1 cellular context compared by ENCODE assay signal in the genomic region with DNA sequence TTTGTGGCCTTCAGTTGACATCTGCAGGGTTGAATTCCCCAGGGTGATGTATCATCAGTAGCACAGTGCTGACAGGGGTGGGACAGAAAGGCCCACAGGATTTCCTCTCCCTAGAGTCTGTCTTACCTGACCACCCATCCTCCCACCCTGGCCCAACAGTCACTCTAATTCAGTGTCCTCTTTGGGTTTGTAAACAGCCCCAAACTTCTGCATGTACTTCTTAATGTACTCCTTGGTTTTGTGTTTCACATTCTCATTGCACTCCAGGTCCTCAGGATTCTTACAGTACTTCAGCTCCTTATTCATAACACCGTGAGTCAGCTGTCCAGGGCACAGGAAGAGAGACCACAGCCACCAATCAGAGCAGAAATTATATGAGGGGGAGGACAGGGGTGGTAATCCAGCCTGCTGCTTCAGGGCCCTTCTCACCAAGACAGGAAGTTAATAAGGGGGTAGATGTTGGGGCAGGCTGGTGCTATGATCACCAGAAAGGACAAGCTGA.
TF ChIP-seq lines count a peak whose summit lies in the region.

No MANE protein-coding gene starts in this region.

TF ChIP-seq in WTC11, 78 proteins besides CTCF, POLR2A, EP300 and RAD21 (continued from another document):
- TF ChIP-seq ZBTB43 (CRISPR knock-in tag; IDR thresholded peaks at IDR 0.05), result no peak
- TF ChIP-seq NFATC4 (CRISPR knock-in tag; IDR thresholded peaks at IDR 0.05), result no peak
- TF ChIP-seq NFE2L1 (CRISPR knock-in tag; IDR thresholded peaks at IDR 0.05), result no peak
- TF ChIP-seq, protein P1, sequence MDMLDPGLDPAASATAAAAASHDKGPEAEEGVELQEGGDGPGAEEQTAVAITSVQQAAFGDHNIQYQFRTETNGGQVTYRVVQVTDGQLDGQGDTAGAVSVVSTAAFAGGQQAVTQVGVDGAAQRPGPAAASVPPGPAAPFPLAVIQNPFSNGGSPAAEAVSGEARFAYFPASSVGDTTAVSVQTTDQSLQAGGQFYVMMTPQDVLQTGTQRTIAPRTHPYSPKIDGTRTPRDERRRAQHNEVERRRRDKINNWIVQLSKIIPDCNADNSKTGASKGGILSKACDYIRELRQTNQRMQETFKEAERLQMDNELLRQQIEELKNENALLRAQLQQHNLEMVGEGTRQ (CRISPR knock-in tag; IDR thresholded peaks at IDR 0.05), result no peak
